ENCODE assay signal across 8 cellular contexts in genomic region chr11:128686745-128687177, GRCh38. TPM values are rescaled to one million over a fixed set of nuclear protein-coding genes. Genes with fewer than 3 reads are reported as not detected.
DNase-seq lines count a peak whose midpoint lies in the region; ATAC-seq and TF ChIP-seq lines count a peak whose summit lies in the region.

No MANE protein-coding gene starts in this region.

- peak overlapping the region; percentile 63 for H2AFZ ChIP-seq in ACC112 (ENCODE audit: low read length, unreplicated experiment)

- H3K27me3 ChIP-seq in ACC112 (ENCODE audit: insufficient read depth, low read length) (peaks cover 73% of the 10 kb centered on the region), prostate gland (replicated peaks; ENCODE audit: insufficient read depth) (peaks cover 53% of the 10 kb centered on the region)

- under 1% methylated on average over 29 of the region's 32 CpGs for WGBS in prostate gland

- H3K79me2 ChIP-seq in ACC112 (ENCODE audit: control insufficient read depth, insufficient read depth, low read length, unreplicated experiment) = no peaks in the 10 kb centered on the region

- H3K36me3 ChIP-seq in ACC112 (ENCODE audit: insufficient read depth, low read length) (no peaks in the 10 kb centered on the region), prostate gland (no peaks in the 10 kb centered on the region)

- DNase-seq in activated T-cell treated with anti-CD3 and anti-CD28 coated beads for 24 hours (ENCODE audit: low read depth) = peak; percentile 57
- DNase-seq in fibroblast of pulmonary artery (ENCODE audit: low read depth) = peak; percentile 63
- DNase-seq in prostate gland (ENCODE audit: low spot score) = no peak
- DNase-seq in LoVo (ENCODE audit: low spot score) = no peak

- no peaks in the 10 kb centered on the region for H3K9me3 ChIP-seq in prostate gland

- peaks cover 14% of the 10 kb centered on the region for H3K4me1 ChIP-seq in ACC112 (ENCODE audit: control insufficient read depth, insufficient read depth, low read length, unreplicated experiment)
- H3K4me1 ChIP-seq in prostate gland (replicated peaks) = no peaks in the 10 kb centered on the region

- H3K4me3 ChIP-seq in ACC112 (ENCODE audit: low read depth, low read length) = peak overlapping the region; percentile 84
- peak overlapping the region; percentile 49 for H3K4me3 ChIP-seq in fibroblast of pulmonary artery (replicated peaks; ENCODE audit: low read depth, low read length)
- peak overlapping the region; percentile 2 to 6 for H3K4me3 ChIP-seq in prostate gland

- intact Hi-C loops in prostate gland (cut with DNase I) = no loop called here

- ATAC-seq in GM18867 (IDR thresholded peaks at IDR 0.05; ENCODE audit: unreplicated experiment) (peak; percentile 85), HG03565 (IDR thresholded peaks at IDR 0.05; ENCODE audit: unreplicated experiment) (peak; percentile 63), HG02763 (IDR thresholded peaks at IDR 0.05; ENCODE audit: unreplicated experiment) (no peak)

- H3K27ac ChIP-seq in ACC112 (ENCODE audit: low read depth, low read length) (no peak overlapping the region), prostate gland (no peak overlapping the region)

- TF ChIP-seq CTCF in fibroblast of pulmonary artery (IDR thresholded peaks at IDR 0.05; ENCODE audit: low read length, missing control alignments) (no peak), prostate gland (IDR thresholded peaks at IDR 0.05) (no peak)

- TF ChIP-seq POLR2A in prostate gland (IDR thresholded peaks at IDR 0.05) = no peak

RNA-seq across cellular contexts. Expression of gene FLI1, which starts 7.1 kb away (rescaled TPM):
- 10 to 100 TPM in 1 of 2 donors, 1 to 10 TPM in 1; 9.8 to 10.6 TPM for total RNA-seq in prostate gland

Comparison
In these comparisons a context has a peak if more than half of its experiments do, and no peak if none do; other contexts are left out.
1. H3K4me3 ChIP-seq: peak in every context shown above with its lines; median percentile 84 in ACC112; 49 in fibroblast of pulmonary artery; 4 in prostate gland.
2. DNase-seq: peak in activated T-cell treated with anti-CD3 and anti-CD28 coated beads for 24 hours (single experiment) and fibroblast of pulmonary artery (single experiment); none in prostate gland (single experiment) and LoVo (single experiment).